In the genomic region with DNA sequence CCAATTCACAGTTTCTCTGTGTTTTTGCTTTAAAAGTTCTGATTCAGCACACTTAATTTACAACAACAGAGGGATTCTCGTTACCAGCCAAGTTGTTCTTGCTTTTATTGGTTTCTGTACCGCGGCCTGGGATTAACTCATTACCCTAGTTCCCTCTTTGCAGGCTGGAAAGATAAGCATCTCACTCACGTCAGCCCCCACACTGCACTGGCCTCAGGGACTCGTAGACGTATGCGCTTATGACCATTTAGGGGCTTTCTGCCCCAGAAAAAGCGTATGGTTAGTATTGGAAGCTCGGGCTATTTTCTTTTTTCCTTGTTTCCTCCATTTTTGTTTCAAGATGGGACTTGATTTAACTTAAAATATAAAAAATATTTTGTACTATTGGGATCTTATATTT, we compare ENCODE assay signal across 16 cellular contexts.
"Had no signal": no experiment of that assay in that cellular context is flagged by ENCODE, and none has a peak within 500 bp of the region (broad histone marks: within the 10 kb centered on the region; RNA-seq: fewer than 3 reads in every experiment).

No MANE protein-coding gene starts in this region.

- DNase-seq: activated CD4-positive, alpha-beta memory T cell treated with anti-CD3 and anti-CD28 coated beads for 36 hours; activated CD4-positive, alpha-beta T cell treated with anti-CD3 and anti-CD28 coated beads for 36 hours; activated CD8-positive, alpha-beta memory T cell treated with anti-CD3 and anti-CD28 coated beads, Interleukin-2, amount 10 ng/mL, durations not matched to agents 7 days and 5 days; activated naive CD4-positive, alpha-beta T cell treated with anti-CD3 and anti-CD28 coated beads, Interleukin-2, amount 50 U/mL, for 16 hours; activated T-cell treated with anti-CD3 and anti-CD28 coated beads, Interleukin-2, amount 50 U/mL, for 1 hour; adrenal gland; dermis blood vessel endothelial cell; gastrocnemius medialis; heart right ventricle; left cardiac atrium; lower lobe of right lung; midbrain; right lobe of liver; stimulated activated naive CD8-positive, alpha-beta T cell treated with anti-CD3 and anti-CD28 coated beads, Interleukin-15, Interleukin-2, amounts not matched to agents 100 U/mL and 50 U/mL, for 24 hours; upper lobe of right lung had no signal

- H3K4me1 ChIP-seq: adrenal gland, gastrocnemius medialis, neural progenitor cell, right lobe of liver, upper lobe of right lung had no signal

- H3K27me3 ChIP-seq: adrenal gland, gastrocnemius medialis, heart right ventricle, neural progenitor cell, right lobe of liver, upper lobe of right lung had no signal

- H3K36me3 ChIP-seq: adrenal gland, neural progenitor cell, right lobe of liver had no signal

- ATAC-seq: activated CD4-positive, alpha-beta T cell treated with anti-CD3 and anti-CD28 coated beads for 36 hours; activated CD8-positive, alpha-beta memory T cell treated with anti-CD3 and anti-CD28 coated beads, Interleukin-2, amount 10 ng/mL, durations not matched to agents 7 days and 5 days; gastrocnemius medialis; heart right ventricle; left cardiac atrium; lower lobe of right lung; right lobe of liver; stimulated activated naive CD8-positive, alpha-beta T cell treated with anti-CD3 and anti-CD28 coated beads, Interleukin-15, Interleukin-2, amounts not matched to agents 100 U/mL and 50 U/mL, for 24 hours; upper lobe of right lung had no signal

- H3K9me3 ChIP-seq: adrenal gland, lower lobe of right lung, upper lobe of right lung had no signal

- H3K4me3 ChIP-seq: adrenal gland, gastrocnemius medialis, heart right ventricle, lower lobe of right lung, neural progenitor cell, right lobe of liver, upper lobe of right lung had no signal
